In the genomic region with DNA sequence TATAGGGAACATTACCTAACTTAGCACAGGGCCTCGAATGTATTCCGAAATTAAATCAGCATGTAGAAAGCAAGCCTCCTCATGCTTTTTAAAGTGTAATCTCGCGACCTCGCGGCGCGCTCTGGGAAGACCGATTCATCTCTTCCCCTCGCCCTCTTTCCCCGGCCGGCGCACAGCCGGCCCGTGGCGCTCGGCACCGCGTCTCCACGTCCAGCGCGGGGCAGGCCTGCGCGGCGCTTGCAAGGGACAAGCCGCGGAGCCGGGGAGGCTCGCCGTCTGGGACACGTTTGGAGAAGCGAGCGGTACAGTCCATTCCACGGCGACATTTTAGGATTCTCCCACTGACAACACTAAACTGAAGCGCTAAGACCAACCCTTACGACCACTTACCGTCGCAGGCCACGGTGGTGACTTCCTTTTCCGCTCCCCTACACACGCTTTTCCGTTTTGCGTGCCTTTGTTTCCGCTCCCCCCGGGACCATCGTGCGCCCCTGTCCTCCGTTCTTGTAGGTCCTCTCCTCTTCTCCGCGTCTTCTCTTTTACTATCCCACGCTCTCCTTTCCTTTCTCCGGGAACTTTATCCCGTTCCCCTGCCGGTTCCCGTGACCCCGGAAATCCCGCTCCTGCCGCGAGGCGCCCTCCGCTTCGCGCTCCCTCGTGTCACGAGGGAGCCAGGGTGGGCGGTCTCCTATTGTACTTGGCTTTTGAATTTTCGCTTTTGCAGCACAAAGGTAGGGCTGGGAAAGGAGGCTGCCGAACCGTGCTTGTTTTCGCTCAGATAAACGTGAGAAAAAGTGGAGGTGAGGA, we compare ENCODE assay signal across 8 cellular contexts. TPM values are rescaled to one million over a fixed set of nuclear protein-coding genes. Genes with fewer than 3 reads are reported as not detected.
DNase-seq lines count a peak whose midpoint lies in the region; ATAC-seq and TF ChIP-seq lines count a peak whose summit lies in the region.

A gene with protein sequence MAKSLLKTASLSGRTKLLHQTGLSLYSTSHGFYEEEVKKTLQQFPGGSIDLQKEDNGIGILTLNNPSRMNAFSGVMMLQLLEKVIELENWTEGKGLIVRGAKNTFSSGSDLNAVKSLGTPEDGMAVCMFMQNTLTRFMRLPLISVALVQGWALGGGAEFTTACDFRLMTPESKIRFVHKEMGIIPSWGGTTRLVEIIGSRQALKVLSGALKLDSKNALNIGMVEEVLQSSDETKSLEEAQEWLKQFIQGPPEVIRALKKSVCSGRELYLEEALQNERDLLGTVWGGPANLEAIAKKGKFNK (minus strand): TSS at position 664 of the 807 bp plus-strand sequence. CDS start 12,581 bp downstream, outside the sequence.

- no peak within 1 kb of the TSS for H3K27ac Mint-ChIP-seq in chondrocyte (ENCODE audit: unreplicated experiment)

- no peak within 1 kb of the TSS for H3K4me3 Mint-ChIP-seq in chondrocyte (ENCODE audit: unreplicated experiment)

- peak within 1 kb of the TSS; percentile 84 for H3K4me3 ChIP-seq in AG04449 (ENCODE audit: low read depth, low read length)

- no peaks in the 10 kb centered on the region for H3K27me3 Mint-ChIP-seq in chondrocyte (ENCODE audit: low read depth)

- DNase-seq in AG04449 (ENCODE audit: low read depth, low spot score) (no peak), NCI-H226 (peak; percentile 63), chondrocyte (ENCODE audit: low spot score) (no peak)
- peak; percentile 30 to 53 (median 36) for DNase-seq in activated CD4-positive, CD25-positive, alpha-beta regulatory T cell (lab: John Stamatoyannopoulos, UW)
- peak; percentile 43 to 61 (median 61) for DNase-seq in stimulated activated CD4-positive, alpha-beta T cell treated with anti-CD3 and anti-CD28 coated beads, Interleukin-1b, Interleukin-23, amount 100 ng/mL, for 24 hours (ENCODE audit: low read depth in 4 of 4, low spot score in 1 of 4)

- ATAC-seq in GM18909 (IDR thresholded peaks at IDR 0.05; ENCODE audit: poor library complexity, unreplicated experiment) (peak; percentile 71), HG03139 (IDR thresholded peaks at IDR 0.05; ENCODE audit: unreplicated experiment) (peak; percentile 61)

- no peaks in the 10 kb centered on the region for H3K27me3 ChIP-seq in layer of hippocampus (ENCODE audit: control insufficient read depth, insufficient read depth, low read length)

- H3K27ac ChIP-seq in layer of hippocampus (ENCODE audit: low read depth, low read length), result peak within 1 kb of the TSS; percentile 33

- TF ChIP-seq CTCF in AG04449 (IDR thresholded peaks at IDR 0.05; ENCODE audit: insufficient read depth, low read length, missing control alignments) (no peak), chondrocyte (IDR thresholded peaks at IDR 0.05) (peak; percentile 36)

- no peaks in the 10 kb centered on the region for H3K36me3 Mint-ChIP-seq in chondrocyte (ENCODE audit: low read depth)

- CTCF ChIA-PET in AG04449 (lab: Yijun Ruan, JAX), result interaction anchor here (0.9 to 1.5 kb wide), 5 partner anchors 13 to 172 kb away, joined by 3 to 5 read pairs (median 3); no protein-coding TSS in a partner anchor

- peaks cover 5% of the 10 kb centered on the region for H3K4me1 Mint-ChIP-seq in chondrocyte (ENCODE audit: low read depth)

- H3K9me3 Mint-ChIP-seq in chondrocyte (ENCODE audit: low read depth), result no peaks in the 10 kb centered on the region

- POLR2A ChIA-PET in AG04449 (lab: Yijun Ruan, JAX), result interaction anchor here (0.5 to 1.1 kb wide), 4 partner anchors 11 to 77 kb away, joined by 3 to 4 read pairs (median 4); partner anchors contain the start of gene RNF146

RNA-seq across cellular contexts. Expression of the gene that starts here (rescaled TPM):
- 35.7 to 47.4 TPM (median 40.4 TPM) in 3 replicates for total RNA-seq in chondrocyte

Comparison
In these comparisons a context has a peak if more than half of its experiments do, and no peak if none do; other contexts are left out.
1. DNase-seq: peak in NCI-H226 (single experiment), activated CD4-positive, CD25-positive, alpha-beta regulatory T cell (4 of 4) and stimulated activated CD4-positive, alpha-beta T cell treated with anti-CD3 and anti-CD28 coated beads, Interleukin-1b, Interleukin-23, amount 100 ng/mL, for 24 hours (4 of 4); none in AG04449 (single experiment) and chondrocyte (single experiment).